14 cellular contexts compared by ENCODE assay signal in genomic region chr12:114403044-114403689, GRCh38. TPM values are rescaled to one million over a fixed set of nuclear protein-coding genes. Genes with fewer than 3 reads are reported as not detected.
DNase-seq lines count a peak whose midpoint lies in the region; ATAC-seq and TF ChIP-seq lines count a peak whose summit lies in the region.
"Had no signal": no experiment of that assay in that cellular context is flagged by ENCODE, and none has a peak within 500 bp of the region (broad histone marks: within the 10 kb centered on the region; RNA-seq: fewer than 3 reads in every experiment).

No MANE protein-coding gene starts in this region.

- no peaks in the 10 kb centered on the region for H3K4me1 ChIP-seq in colonic mucosa
- H3K4me1 ChIP-seq: gastrocnemius medialis had no signal

- no peak overlapping the region for H3K9ac ChIP-seq in colonic mucosa (ENCODE audit: low read depth in 2 of 2, low read length in 2 of 2)

- ATAC-seq in stimulated activated memory B cell treated with anti-CD40 and anti-IgM and Interleukin-4, amounts not matched to agents 10 μg/mL and 1 μg/mL and 100 μg/mL, for 72 hours: no peak
- no peak for ATAC-seq in HG03432 (IDR thresholded peaks at IDR 0.05; ENCODE audit: unreplicated experiment)
- ATAC-seq: gastrocnemius medialis had no signal

- H3K27me3 Mint-ChIP-seq in mesothelial cell of epicardium (ENCODE audit: low read depth): peaks cover 100% of the 10 kb centered on the region
- H3K27me3 Mint-ChIP-seq in stimulated activated memory B cell treated with anti-CD40 and anti-IgM and Interleukin-4, amounts not matched to agents 10 μg/mL and 1 μg/mL and 100 μg/mL, for 72 hours: peaks cover 91% of the 10 kb centered on the region

- TF ChIP-seq CTCF in BJ (IDR thresholded peaks at IDR 0.05; ENCODE audit: insufficient read depth, low read depth, low read length) (peak; percentile 52), LNCAP (IDR thresholded peaks at IDR 0.05) (peak; percentile 22; the same call in 1 of the 2 replicates), fibroblast of pulmonary artery (IDR thresholded peaks at IDR 0.05; ENCODE audit: low read length, missing control alignments) (peak; percentile 19), mesothelial cell of epicardium (IDR thresholded peaks at IDR 0.05; ENCODE audit: unreplicated experiment) (no peak), colonic mucosa (IDR thresholded peaks at IDR 0.05) (no peak)

- peaks cover 21% of the 10 kb centered on the region for H3K36me3 ChIP-seq in BJ (ENCODE audit: control insufficient read depth, insufficient read depth, low read length)
- H3K36me3 ChIP-seq in colonic mucosa: no peaks in the 10 kb centered on the region
- H3K36me3 ChIP-seq: gastrocnemius medialis, spleen had no signal

- H3K4me3 ChIP-seq in BJ (ENCODE audit: low read depth, low read length): peak overlapping the region; percentile 90
- peak overlapping the region; percentile 65 for H3K4me3 ChIP-seq in fibroblast of pulmonary artery (replicated peaks; ENCODE audit: low read depth, low read length)
- no peak overlapping the region for H3K4me3 ChIP-seq in colonic mucosa
- H3K4me3 ChIP-seq: gastrocnemius medialis, spleen had no signal

- H3K4me1 Mint-ChIP-seq in mesothelial cell of epicardium: peaks cover 45% of the 10 kb centered on the region
- H3K4me1 Mint-ChIP-seq in stimulated activated memory B cell treated with anti-CD40 and anti-IgM and Interleukin-4, amounts not matched to agents 10 μg/mL and 1 μg/mL and 100 μg/mL, for 72 hours: peaks cover 6% of the 10 kb centered on the region

- no peaks in the 10 kb centered on the region for H3K9me3 ChIP-seq in colonic mucosa
- H3K9me3 ChIP-seq: gastrocnemius medialis, spleen had no signal

- H3K36me3 Mint-ChIP-seq in mesothelial cell of epicardium: no peaks in the 10 kb centered on the region
- H3K36me3 Mint-ChIP-seq in stimulated activated memory B cell treated with anti-CD40 and anti-IgM and Interleukin-4, amounts not matched to agents 10 μg/mL and 1 μg/mL and 100 μg/mL, for 72 hours: no peaks in the 10 kb centered on the region

- CTCF ChIA-PET in BJ (lab: Yijun Ruan, JAX): interaction anchor here (0.6 to 2.4 kb wide), 3 partner anchors 31 to 423 kb away, joined by 3 to 6 read pairs (median 3); no protein-coding TSS in a partner anchor

- peak overlapping the region; percentile 77 for H3K4me3 Mint-ChIP-seq in mesothelial cell of epicardium
- no peak overlapping the region for H3K4me3 Mint-ChIP-seq in stimulated activated memory B cell treated with anti-CD40 and anti-IgM and Interleukin-4, amounts not matched to agents 10 μg/mL and 1 μg/mL and 100 μg/mL, for 72 hours
- H3K4me3 Mint-ChIP-seq: T-helper 1 cell treated with Interleukin-12 subunit alpha and Interleukin-12 subunit beta and Interleukin-4 antibody, amounts not matched to agents 30 μg/mL and 1 μg/mL, for 36 hours had no signal

- intact Hi-C loops in colonic mucosa (cut with DNase I): no loop called here

- H3K27me3 ChIP-seq in BJ (ENCODE audit: control insufficient read depth, insufficient read depth, low read length) (no peaks in the 10 kb centered on the region), colonic mucosa (peaks cover 89% of the 10 kb centered on the region)

- POLR2A ChIA-PET in BJ (lab: Charles Lee): no interaction called here

- no peak for DNase-seq in BJ (ENCODE audit: low read depth)
- peak; percentile 52 for DNase-seq in fibroblast of pulmonary artery (ENCODE audit: low read depth)
- DNase-seq in mesothelial cell of epicardium (ENCODE audit: low spot score in 2 of 2, unreplicated experiment in 2 of 2): peak in 1 of 2 experiments; percentile 66
- DNase-seq in NCI-H1694 treated with DMSO at 0.1 percent for 48 hours (lab: John Stamatoyannopoulos, UW): no peak
- no peak for DNase-seq in colonic mucosa
- DNase-seq: activated CD8-positive, alpha-beta memory T cell treated with anti-CD3 and anti-CD28 coated beads, Interleukin-2, amount 50 U/mL, for 48 hours; caudate nucleus; gastrocnemius medialis; NCI-H146; spleen had no signal

- no peak overlapping the region for H3K27ac ChIP-seq in colonic mucosa
- H3K27ac ChIP-seq: gastrocnemius medialis, spleen had no signal

- no peaks in the 10 kb centered on the region for H3K9me3 Mint-ChIP-seq in mesothelial cell of epicardium
- peaks cover 1% of the 10 kb centered on the region for H3K9me3 Mint-ChIP-seq in stimulated activated memory B cell treated with anti-CD40 and anti-IgM and Interleukin-4, amounts not matched to agents 10 μg/mL and 1 μg/mL and 100 μg/mL, for 72 hours
- H3K9me3 Mint-ChIP-seq: T-helper 1 cell treated with Interleukin-12 subunit alpha and Interleukin-12 subunit beta and Interleukin-4 antibody, amounts not matched to agents 30 μg/mL and 1 μg/mL, for 36 hours had no signal

- H3K27ac Mint-ChIP-seq in mesothelial cell of epicardium: peak overlapping the region; percentile 90
- H3K27ac Mint-ChIP-seq in stimulated activated memory B cell treated with anti-CD40 and anti-IgM and Interleukin-4, amounts not matched to agents 10 μg/mL and 1 μg/mL and 100 μg/mL, for 72 hours: no peak overlapping the region
- H3K27ac Mint-ChIP-seq: T-helper 1 cell treated with Interleukin-12 subunit alpha and Interleukin-12 subunit beta and Interleukin-4 antibody, amounts not matched to agents 30 μg/mL and 1 μg/mL, for 36 hours had no signal

RNA-seq across cellular contexts. Expression of gene TBX5, which starts 2.8 kb away (rescaled TPM):
- 29.1 and 30.8 TPM in 2 replicates for polyA plus RNA-seq in BJ (2011; rRNA removed)
- polyA minus RNA-seq in BJ (2011; rRNA and poly(A)+ RNA removed): 41.4 and 45.3 TPM in 2 replicates
- total RNA-seq in mesothelial cell of epicardium (8.4 to 9.7 TPM (median 9.3 TPM) in 3 replicates), colonic mucosa (not detected)
- total RNA-seq: gastrocnemius medialis, spleen had no signal
- polyA plus RNA-seq: spleen had no signal

Comparison
In these comparisons a context has a peak if more than half of its experiments do, and no peak if none do; other contexts are left out.
1. CTCF ChIP-seq: peak in BJ (single experiment), LNCAP (single experiment) and fibroblast of pulmonary artery (single experiment); none in mesothelial cell of epicardium (single experiment) and colonic mucosa (single experiment).